In genomic region chr2:141736466-141736865, GRCh38 we compare ENCODE assay signal across 33 cellular contexts.
"Had no signal": no experiment of that assay in that cellular context is flagged by ENCODE, and none has a peak within 500 bp of the region (broad histone marks: within the 10 kb centered on the region; RNA-seq: fewer than 3 reads in every experiment).

No MANE protein-coding gene starts in this region.

- H3K9ac ChIP-seq: KMS-11 had no signal

- H3K27me3 ChIP-seq: MG63 had no signal

- H3K4me3 ChIP-seq: MG63 had no signal

- DNase-seq: Karpas-422, Kasumi-1, KG1, MG63, MM.1S, NCI-H1048, NCI-H1092, NCI-H1092 treated with DMSO at 0.1 percent for 48 hours, NCI-H1105, NCI-H1105 treated with DMSO at 0.1 percent for 48 hours, NCI-H1417, NCI-H1417 treated with DMSO at 0.1 percent for 48 hours, NCI-H1436, NCI-H1436 treated with DMSO at 0.1 percent for 48 hours, NCI-H146, NCI-H1694, NCI-H1694 treated with DMSO at 0.1 percent for 48 hours, NCI-H187, NCI-H187 treated with DMSO at 0.1 percent for 48 hours, NCI-H1930, NCI-H2029, NCI-H2029 treated with DMSO at 0.1 percent for 48 hours, NCI-H2081, NCI-H2081 treated with DMSO at 0.1 percent for 48 hours, NCI-H2107, NCI-H2171, NCI-H2171 treated with DMSO at 0.1 percent for 48 hours, NCI-H2227 treated with DMSO at 0.1 percent for 48 hours, NCI-H226, NCI-H345, NCI-H446, NCI-H446 treated with DMSO at 0.1 percent for 48 hours had no signal

- H3K36me3 ChIP-seq: MG63 had no signal

- H3K27ac ChIP-seq: KMS-11 had no signal

- H3K9me3 ChIP-seq: MG63 had no signal

- H3K4me2 ChIP-seq: KMS-11 had no signal
